In genomic region chr19:38404858-38405257, GRCh38 we compare ENCODE assay signal across 21 cellular contexts. TPM values are rescaled to one million over a fixed set of nuclear protein-coding genes. Genes with fewer than 3 reads are reported as not detected.
A peak's percentile ranks its signal among the peaks of the same experiment; 100 is the strongest.
DNase-seq lines count a peak whose midpoint lies in the region; ATAC-seq and TF ChIP-seq lines count a peak whose summit lies in the region.
"Had no signal": no experiment of that assay in that cellular context is flagged by ENCODE, and none has a peak within 500 bp of the region (broad histone marks: within the 10 kb centered on the region; RNA-seq: fewer than 3 reads in every experiment).

No MANE protein-coding gene starts in this region.

- no peak overlapping the region for H3K27ac ChIP-seq in CD4-positive, alpha-beta T cell (ENCODE audit: low read depth, low read length)
- H3K27ac ChIP-seq in stomach, result no peak overlapping the region
- H3K27ac ChIP-seq: lower lobe of right lung, thoracic aorta had no signal

- no peak overlapping the region for H3K4me3 ChIP-seq in BE2C (ENCODE audit: low read depth, low read length)
- no peak overlapping the region for H3K4me3 ChIP-seq in stomach
- H3K4me3 ChIP-seq: thoracic aorta had no signal

- H3K9me3 Mint-ChIP-seq in CD14-positive monocyte, result peaks cover 0 to 4% (median 0%) of the 10 kb centered on the region in 7 donors
- H3K9me3 Mint-ChIP-seq in CD4-positive, alpha-beta T cell, result no peaks in the 10 kb centered on the region
- H3K9me3 Mint-ChIP-seq in activated CD8-positive, alpha-beta T cell treated with anti-CD3 and anti-CD28 coated beads, Interleukin-2, amount 10 ng/mL, durations not matched to agents 7 days and 5 days (ENCODE audit: insufficient read depth), result no peaks in the 10 kb centered on the region
- no peaks in the 10 kb centered on the region for H3K9me3 Mint-ChIP-seq in natural killer cell

- CTCF ChIA-PET in CD4-positive, alpha-beta T cell (lab: Charles Lee), result interaction anchor here (0.9 to 3.0 kb wide), 3 partner anchors 16 to 232 kb away, joined by 3 to 45 read pairs (median 18); partner anchors contain the start of genes GGN and SPRED3
- CTCF ChIA-PET in activated CD8-positive, alpha-beta T cell treated with anti-CD3 and anti-CD28 coated beads, Interleukin-2, amount 10 ng/mL, durations not matched to agents 7 days and 5 days (lab: Charles Lee), result interaction anchor here (1.4 to 2.1 kb wide), 2 partner anchors 111 to 528 kb away, joined by 3 to 5 read pairs; no protein-coding TSS in a partner anchor

- H3K36me3 Mint-ChIP-seq in CD14-positive monocyte (peaks cover 26 to 48% of the 10 kb centered on the region in 2 donors), natural killer cell (no peaks in the 10 kb centered on the region)
- peaks cover 29% of the 10 kb centered on the region for H3K36me3 Mint-ChIP-seq in CD4-positive, alpha-beta T cell (ENCODE audit: low read depth)
- H3K36me3 Mint-ChIP-seq in activated CD8-positive, alpha-beta T cell treated with anti-CD3 and anti-CD28 coated beads, Interleukin-2, amount 10 ng/mL, durations not matched to agents 7 days and 5 days (ENCODE audit: low read depth), result peaks cover 17% of the 10 kb centered on the region

- TF ChIP-seq CTCF in CD14-positive monocyte (IDR thresholded peaks at IDR 0.05), result no peak
- no peak for TF ChIP-seq CTCF in CD4-positive, alpha-beta T cell (IDR thresholded peaks at IDR 0.05)
- no peak for TF ChIP-seq CTCF in natural killer cell (IDR thresholded peaks at IDR 0.05)
- no peak for TF ChIP-seq CTCF in BE2C (IDR thresholded peaks at IDR 0.05; ENCODE audit: low read depth, low read length)
- TF ChIP-seq CTCF in stomach (IDR thresholded peaks at IDR 0.05), result no peak

- WGBS in stomach, 5 donors, result 93 to 97% (median 95%) methylated on average over 5 to 6 of the region's 6 CpGs

- POLR2A ChIA-PET in CD4-positive, alpha-beta T cell (lab: Charles Lee), result interaction anchor here (2.7 to 4.1 kb wide), 3 partner anchors 31 to 365 kb away, joined by 8 to 73 read pairs (median 36); partner anchors contain the start of genes EIF3K, MAP4K1 and PSMD8
- POLR2A ChIA-PET in activated CD8-positive, alpha-beta T cell treated with anti-CD3 and anti-CD28 coated beads, Interleukin-2, amount 10 ng/mL, durations not matched to agents 7 days and 5 days (lab: Charles Lee), result no interaction called here

- no peak for TF ChIP-seq POLR2A in stomach (IDR thresholded peaks at IDR 0.05)

- H3K27me3 ChIP-seq in CD4-positive, alpha-beta T cell (ENCODE audit: control insufficient read depth, insufficient read depth, low read length), result no peaks in the 10 kb centered on the region
- H3K27me3 ChIP-seq in BE2C (no peaks in the 10 kb centered on the region; the same call in 1 of the 2 replicates), stomach (peaks cover 0 to 11% (median 4%) of the 10 kb centered on the region in 3 donors)

- no peak overlapping the region for H3K4me3 Mint-ChIP-seq in CD14-positive monocyte
- H3K4me3 Mint-ChIP-seq in CD4-positive, alpha-beta T cell, result peak overlapping the region; percentile 54
- H3K4me3 Mint-ChIP-seq in activated CD8-positive, alpha-beta T cell treated with anti-CD3 and anti-CD28 coated beads, Interleukin-2, amount 10 ng/mL, durations not matched to agents 7 days and 5 days, result peak overlapping the region; percentile 84
- H3K4me3 Mint-ChIP-seq in natural killer cell, result peak overlapping the region; percentile 68

- DNase-seq in CD14-positive monocyte (ENCODE audit: low spot score), result no peak
- no peak for DNase-seq in CD4-positive, alpha-beta T cell
- no peak for DNase-seq in activated CD8-positive, alpha-beta T cell treated with anti-CD3 and anti-CD28 coated beads, Interleukin-2, amount 10 ng/mL, durations not matched to agents 7 days and 5 days
- no peak for DNase-seq in natural killer cell
- no peak for DNase-seq in BE2C
- DNase-seq in stomach, result no peak
- DNase-seq: activated CD4-positive, alpha-beta T cell treated with anti-CD3 and anti-CD28 coated beads for 1 hour; central memory CD4-positive, alpha-beta T cell; DMS53; lower lobe of right lung; NCI-H1417; NCI-H2171 treated with DMSO at 0.1 percent for 48 hours; NCI-H774; OCI-M1; spleen; stimulated activated CD8-positive, alpha-beta memory T cell treated with anti-CD3 and anti-CD28 coated beads, Interleukin-4, amount 100 ng/mL, for 48 hours; T-helper 9 cell had no signal

- H3K4me1 ChIP-seq in BE2C (no peaks in the 10 kb centered on the region), stomach (peaks cover 10 to 21% (median 15%) of the 10 kb centered on the region in 4 donors)

- H3K4me1 Mint-ChIP-seq in CD14-positive monocyte (peaks cover 22% of the 10 kb centered on the region), natural killer cell (peaks cover 10 to 19% of the 10 kb centered on the region in 2 donors)
- H3K4me1 Mint-ChIP-seq in CD4-positive, alpha-beta T cell (ENCODE audit: low read depth), result peaks cover 16% of the 10 kb centered on the region
- peaks cover 26% of the 10 kb centered on the region for H3K4me1 Mint-ChIP-seq in activated CD8-positive, alpha-beta T cell treated with anti-CD3 and anti-CD28 coated beads, Interleukin-2, amount 10 ng/mL, durations not matched to agents 7 days and 5 days (ENCODE audit: low read depth)

- H3K27ac Mint-ChIP-seq in CD14-positive monocyte, result peak overlapping the region in 5 of 7 donors; percentile 15 to 58 (median 50)
- H3K27ac Mint-ChIP-seq in CD4-positive, alpha-beta T cell, result peak overlapping the region; percentile 39
- H3K27ac Mint-ChIP-seq in activated CD8-positive, alpha-beta T cell treated with anti-CD3 and anti-CD28 coated beads, Interleukin-2, amount 10 ng/mL, durations not matched to agents 7 days and 5 days, result peak overlapping the region; percentile 20
- peak overlapping the region; percentile 16 to 95 for H3K27ac Mint-ChIP-seq in natural killer cell

- H3K36me3 ChIP-seq in BE2C (no peaks in the 10 kb centered on the region), stomach (peaks cover 8 to 45% (median 42%) of the 10 kb centered on the region in 4 donors)
- H3K36me3 ChIP-seq: thoracic aorta had no signal

- no peak for ATAC-seq in CD4-positive, alpha-beta T cell (ENCODE audit: poor library complexity)
- ATAC-seq in activated CD8-positive, alpha-beta T cell treated with anti-CD3 and anti-CD28 coated beads, Interleukin-2, amount 10 ng/mL, durations not matched to agents 7 days and 5 days, result no peak
- ATAC-seq in natural killer cell (no peak), GM18868 (IDR thresholded peaks at IDR 0.05; ENCODE audit: unreplicated experiment) (no peak)
- ATAC-seq: lower lobe of right lung had no signal

- intact Hi-C loops in CD14-positive monocyte (cut with micrococcal nuclease), result loop anchor here (5.0 to 10.0 kb wide), 5 partner anchors 102 to 530 kb away; partner anchors contain the start of genes MRPS12 (in 1 of the 2) and SARS2 (in 1 of the 2)
- intact Hi-C loops in CD4-positive, alpha-beta T cell (cut with DNase I, micrococcal nuclease), result loop anchor here (5.0 to 10.0 kb wide), 4 partner anchors 112 to 547 kb away; partner anchors contain the start of genes EIF3K (in 2 of the 2) and MAP4K1 (in 2 of the 2)
- intact Hi-C loops in natural killer cell (cut with micrococcal nuclease), result loop anchor here (5.0 kb wide), 1 partner anchor 102 kb away; no protein-coding TSS in a partner anchor
- intact Hi-C loops in stomach (cut with DNase I; ENCODE audit: low total_unique reads), result no loop called here

- H3K9me3 ChIP-seq in CD4-positive, alpha-beta T cell (ENCODE audit: control insufficient read depth, low read length), result no peaks in the 10 kb centered on the region
- H3K9me3 ChIP-seq in BE2C (no peaks in the 10 kb centered on the region), stomach (no peaks in the 10 kb centered on the region)
- H3K9me3 ChIP-seq: lower lobe of right lung, spleen, thoracic aorta had no signal

- H3K27me3 Mint-ChIP-seq in CD14-positive monocyte (ENCODE audit: low read depth in 3 of 3), result peaks cover 3 to 4% (median 3%) of the 10 kb centered on the region in 3 donors
- no peaks in the 10 kb centered on the region for H3K27me3 Mint-ChIP-seq in CD4-positive, alpha-beta T cell
- peaks cover 3% of the 10 kb centered on the region for H3K27me3 Mint-ChIP-seq in activated CD8-positive, alpha-beta T cell treated with anti-CD3 and anti-CD28 coated beads, Interleukin-2, amount 10 ng/mL, durations not matched to agents 7 days and 5 days (ENCODE audit: low read depth)
- peaks cover 5 to 7% of the 10 kb centered on the region in 2 donors for H3K27me3 Mint-ChIP-seq in natural killer cell (ENCODE audit: low read depth in 2 of 2)

- TF ChIP-seq EP300 in stomach (IDR thresholded peaks at IDR 0.05), result no peak

RNA-seq across cellular contexts. Expression of gene FAM98C, which starts 2.0 kb away (rescaled TPM):
- polyA plus RNA-seq in CD14-positive monocyte (10 to 100 TPM in 1 of 2 donors, 1 to 10 TPM in 1; 8.5 to 12.6 TPM), stomach (10 to 100 TPM; 18.3 to 40.7 (median 35.1) TPM)
- 10 to 100 TPM; 33.2 to 36.1 TPM for total RNA-seq in CD4-positive, alpha-beta T cell
- total RNA-seq in activated CD8-positive, alpha-beta T cell treated with anti-CD3 and anti-CD28 coated beads, Interleukin-2, amount 10 ng/mL, durations not matched to agents 7 days and 5 days, result 10 to 100 TPM; 21.0 to 25.9 TPM
- total RNA-seq in natural killer cell (10 to 100 TPM; 36.9 to 42.1 (median 41.6) TPM), stomach (100 to 1,000 TPM in 1 of 5 donors, 10 to 100 TPM in 3, 1 to 10 TPM in 1; 4.0 to 222 (median 18.7) TPM)
- polyA plus RNA-seq in BE2C (2012; ENCODE audit: insufficient read depth, insufficient read length, low read depth), result 32.1 TPM

RNA-seq across cellular contexts. Expression of gene SPRED3, which starts 16.4 kb away (rescaled TPM):
- polyA plus RNA-seq in CD14-positive monocyte, result not detected
- 1 to 10 TPM; 1.6 to 1.7 TPM for total RNA-seq in CD4-positive, alpha-beta T cell
- 1 to 10 TPM in 1 of 2 experiments, under 1 TPM in 1; 0.90 to 1.3 TPM for total RNA-seq in activated CD8-positive, alpha-beta T cell treated with anti-CD3 and anti-CD28 coated beads, Interleukin-2, amount 10 ng/mL, durations not matched to agents 7 days and 5 days
- 1 to 10 TPM; 1.1 to 4.2 (median 1.3) TPM for total RNA-seq in natural killer cell
- polyA plus RNA-seq in BE2C (2012; ENCODE audit: insufficient read depth, insufficient read length, low read depth), result 11.9 TPM
- 1 to 10 TPM in 2 of 5 donors, not detected in 3; 1.7 to 3.6 TPM for total RNA-seq in stomach
- under 1 TPM in 2 of 3 donors, not detected in 1; 0.12 to 0.33 TPM for polyA plus RNA-seq in stomach

RNA-seq across cellular contexts. Expression of gene GGN, which starts 17.0 kb away (rescaled TPM):
- polyA plus RNA-seq in CD14-positive monocyte (under 1 TPM in 1 of 2 donors, not detected in 1; 0.12 TPM), stomach (under 1 TPM in 2 of 3 donors, not detected in 1; 0.19 to 0.30 TPM)
- total RNA-seq in CD4-positive, alpha-beta T cell, result under 1 TPM; 0.17 to 0.19 TPM
- total RNA-seq in activated CD8-positive, alpha-beta T cell treated with anti-CD3 and anti-CD28 coated beads, Interleukin-2, amount 10 ng/mL, durations not matched to agents 7 days and 5 days, result not detected
- total RNA-seq in natural killer cell (not detected), stomach (not detected)
- 2.4 TPM for polyA plus RNA-seq in BE2C (2012; ENCODE audit: insufficient read depth, insufficient read length, low read depth)
- total RNA-seq: spleen had no signal

RNA-seq across cellular contexts. Expression of gene RASGRP4, which starts 21.2 kb away (rescaled TPM):
- polyA plus RNA-seq in CD14-positive monocyte (10 to 100 TPM; 30.2 to 50.3 TPM), stomach (1 to 10 TPM in 2 of 3 donors, under 1 TPM in 1; 0.40 to 1.8 (median 1.5) TPM)
- under 1 TPM; 0.30 to 0.45 TPM for total RNA-seq in CD4-positive, alpha-beta T cell
- total RNA-seq in activated CD8-positive, alpha-beta T cell treated with anti-CD3 and anti-CD28 coated beads, Interleukin-2, amount 10 ng/mL, durations not matched to agents 7 days and 5 days, result under 1 TPM; 0.42 to 0.50 TPM
- total RNA-seq in natural killer cell (1 to 10 TPM; 2.3 to 9.3 (median 5.7) TPM), stomach (1 to 10 TPM in 2 of 5 donors, under 1 TPM in 1, not detected in 2; 0.55 to 8.4 (median 4.0) TPM)
- polyA plus RNA-seq in BE2C (2012; ENCODE audit: insufficient read depth, insufficient read length, low read depth), result not detected
- total RNA-seq: fibroblast of lung had no signal
- polyA plus RNA-seq: BJ, fibroblast of lung had no signal

RNA-seq across cellular contexts. Expression of gene RYR1, which starts 28.6 kb away (rescaled TPM):
- polyA plus RNA-seq in CD14-positive monocyte (1 to 10 TPM in 1 of 2 donors, under 1 TPM in 1; 0.76 to 2.1 TPM), stomach (1 to 10 TPM in 1 of 3 donors, under 1 TPM in 2; 0.46 to 3.6 (median 0.68) TPM)
- total RNA-seq in CD4-positive, alpha-beta T cell, result 1 to 10 TPM in 1 of 2 experiments, under 1 TPM in 1; 0.20 to 1.2 TPM
- total RNA-seq in activated CD8-positive, alpha-beta T cell treated with anti-CD3 and anti-CD28 coated beads, Interleukin-2, amount 10 ng/mL, durations not matched to agents 7 days and 5 days, result under 1 TPM; 0.42 to 0.83 TPM
- total RNA-seq in natural killer cell (1 to 10 TPM in 1 of 3 donors, under 1 TPM in 2; 0.05 to 1.0 (median 0.65) TPM), stomach (10 to 100 TPM in 1 of 5 donors, 1 to 10 TPM in 2, under 1 TPM in 2; under 0.01 to 10.7 (median 1.7) TPM)
- polyA plus RNA-seq in BE2C (2012; ENCODE audit: insufficient read depth, insufficient read length, low read depth), result 1.0 TPM

Comparison
In these comparisons a context has a peak if more than half of its experiments do, and no peak if none do; other contexts are left out.
1. H3K4me3 Mint-ChIP-seq: peak in CD4-positive, alpha-beta T cell (single experiment), activated CD8-positive, alpha-beta T cell treated with anti-CD3 and anti-CD28 coated beads, Interleukin-2, amount 10 ng/mL, durations not matched to agents 7 days and 5 days (single experiment) and natural killer cell (single experiment); none in CD14-positive monocyte (0 of 2).
2. Peak in every context shown above with its lines, with median percentiles within 50 percentile points of each other: H3K27ac Mint-ChIP-seq.